8 cellular contexts compared by ENCODE assay signal in genomic region chr13:70568571-70568970, GRCh38.
DNase-seq lines count a peak whose midpoint lies in the region; ATAC-seq and TF ChIP-seq lines count a peak whose summit lies in the region.

No MANE protein-coding gene starts in this region.

- H3K79me2 ChIP-seq in OCI-LY7 (ENCODE audit: insufficient read depth, low read depth, low read length) = no peaks in the 10 kb centered on the region

- CTCF ChIA-PET in OCI-LY7 (lab: Charles Lee; ENCODE audit: unreplicated experiment) = no interaction called here

- ATAC-seq in GM18870 (IDR thresholded peaks at IDR 0.05; ENCODE audit: unreplicated experiment) = peak; percentile 78
- peak; percentile 86 for ATAC-seq in HG03432 (IDR thresholded peaks at IDR 0.05; ENCODE audit: unreplicated experiment)

- no peak overlapping the region for H3K27ac Mint-ChIP-seq in progenitor cell of endocrine pancreas

- H4K20me1 ChIP-seq in OCI-LY7 (ENCODE audit: insufficient read depth, low read length) = no peaks in the 10 kb centered on the region

- H3K4me1 ChIP-seq in OCI-LY7 (ENCODE audit: insufficient read depth, low read length, poor library complexity, severe bottlenecking) = no peaks in the 10 kb centered on the region

- H3K36me3 Mint-ChIP-seq in progenitor cell of endocrine pancreas (ENCODE audit: insufficient read depth) = no peaks in the 10 kb centered on the region

- H3K4me1 Mint-ChIP-seq in progenitor cell of endocrine pancreas (ENCODE audit: low read depth) = no peaks in the 10 kb centered on the region

- POLR2A ChIA-PET in OCI-LY7 (lab: Charles Lee) = interaction anchor here (0.7 kb wide), 1 partner anchor 1855 kb away, joined by 3 read pairs; no protein-coding TSS in a partner anchor

- no TSS peak for BruUV-seq in OCI-LY7 (replicated peaks; lab: Mats Ljungman, UMichigan)

- no peaks in the 10 kb centered on the region for H3K9me3 ChIP-seq in OCI-LY7 (ENCODE audit: low read length)

- H2AFZ ChIP-seq in OCI-LY7 (ENCODE audit: low read length) = no peak overlapping the region

- TF ChIP-seq POLR2A in erythroblast (IDR thresholded peaks at IDR 0.05; ENCODE audit: low read length) = no peak

- intact Hi-C loops in OCI-LY7 (cut with micrococcal nuclease; ENCODE audit: unreplicated experiment) = loop anchor here (5.0 kb wide), 1 partner anchor 711 kb away; no protein-coding TSS in a partner anchor
- intact Hi-C loops in posterior cingulate gyrus (cut with DNase I) = loop anchor here (1.0 kb wide), 1 partner anchor 1031 kb away; no protein-coding TSS in a partner anchor

- peak; percentile 43 for DNase-seq in COLO668 (lab: John Stamatoyannopoulos, UW; ENCODE audit: unreplicated experiment)
- DNase-seq in OCI-LY7 (ENCODE audit: low spot score) = peak; percentile 38
- DNase-seq in erythroblast (lab: John Stamatoyannopoulos, UW) = peak; percentile 30 to 64
- no peak for DNase-seq in progenitor cell of endocrine pancreas (ENCODE audit: low spot score, unreplicated experiment)
- DNase-seq in cortex of kidney (lab: John Stamatoyannopoulos, UW) = no peak
- DNase-seq in posterior cingulate gyrus = no peak

- no peak overlapping the region for H3K4me3 Mint-ChIP-seq in progenitor cell of endocrine pancreas (ENCODE audit: low read depth)

- TF ChIP-seq CTCF in OCI-LY7 (conservative IDR thresholded peaks at IDR 0.05; ENCODE audit: low read length) = peak; percentile 87
- TF ChIP-seq CTCF in progenitor cell of endocrine pancreas (IDR thresholded peaks at IDR 0.05; ENCODE audit: unreplicated experiment) = peak; percentile 87

- no peaks in the 10 kb centered on the region for H3K36me3 ChIP-seq in OCI-LY7 (ENCODE audit: insufficient read depth, low read length)

- H3K27me3 Mint-ChIP-seq in progenitor cell of endocrine pancreas = no peaks in the 10 kb centered on the region

- no peak overlapping the region for H3K27ac ChIP-seq in OCI-LY7 (ENCODE audit: low read depth, low read length, poor library complexity, severe bottlenecking)

- H3K9me3 Mint-ChIP-seq in progenitor cell of endocrine pancreas (ENCODE audit: low read depth) = peaks cover 7% of the 10 kb centered on the region

- H3K4me3 ChIP-seq in OCI-LY7 (ENCODE audit: low read depth, low read length, poor library complexity, severe bottlenecking) = no peak overlapping the region

- no peaks in the 10 kb centered on the region for H3K9me2 ChIP-seq in OCI-LY7 (ENCODE audit: insufficient read depth, low read length)

- no peak overlapping the region for H3K4me2 ChIP-seq in OCI-LY7 (ENCODE audit: low read length)

Comparison
In these comparisons a context has a peak if more than half of its experiments do, and no peak if none do; other contexts are left out.
1. DNase-seq: peak in COLO668 (single experiment), OCI-LY7 (single experiment) and erythroblast (2 of 2); none in progenitor cell of endocrine pancreas (single experiment), cortex of kidney (single experiment) and posterior cingulate gyrus (0 of 10).